ENCODE assay signal across 9 cellular contexts in the genomic region with DNA sequence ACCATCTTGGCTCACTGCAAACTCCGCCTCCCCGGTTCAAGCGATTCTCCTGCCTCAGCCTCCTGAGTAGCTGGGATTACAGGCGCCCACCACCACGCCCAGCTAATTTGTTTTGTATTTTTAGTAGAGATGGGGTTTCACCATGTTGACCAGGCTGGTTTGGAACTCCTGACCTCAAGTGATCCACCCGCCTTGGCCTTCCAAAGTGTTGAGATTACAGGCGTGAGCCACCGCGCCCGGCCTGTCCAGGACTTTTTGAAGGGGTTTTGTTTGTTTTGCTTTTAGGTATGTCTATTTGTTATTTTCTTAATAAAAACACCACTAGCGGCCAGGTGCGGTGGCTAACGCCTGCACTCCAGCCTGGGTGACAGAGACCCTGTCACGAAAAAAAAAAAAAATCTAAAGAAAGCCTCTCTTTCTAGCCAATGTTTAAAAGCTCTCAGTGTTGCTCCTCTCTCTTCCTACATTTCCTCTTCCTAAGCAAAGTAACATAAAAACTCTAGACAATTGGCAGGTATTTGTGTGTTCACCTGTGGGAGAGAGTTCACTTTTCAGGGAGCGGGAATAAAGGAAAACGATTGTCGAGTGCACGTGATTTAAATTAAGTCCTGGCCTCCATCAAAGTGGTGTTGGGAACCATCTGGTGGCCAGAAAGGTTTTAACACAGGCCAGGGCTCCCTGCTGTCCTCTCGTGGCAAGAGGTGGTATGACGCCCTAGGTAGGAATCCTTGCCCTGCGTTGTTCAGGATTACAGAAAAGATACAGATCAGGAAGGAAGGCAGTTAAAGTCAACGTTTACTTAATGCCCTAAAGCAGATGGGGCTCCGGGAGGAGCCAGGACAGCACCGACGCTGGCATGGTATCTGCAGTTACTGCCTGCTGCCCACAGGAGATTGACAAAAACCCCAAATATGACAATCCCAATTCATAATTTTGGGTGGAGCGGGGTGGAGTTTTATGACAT. TPM values are rescaled to one million over a fixed set of nuclear protein-coding genes. Genes with fewer than 3 reads are reported as not detected.
DNase-seq lines count a peak whose midpoint lies in the region; ATAC-seq and TF ChIP-seq lines count a peak whose summit lies in the region.
"Had no signal": no experiment of that assay in that cellular context is flagged by ENCODE, and none has a peak within 500 bp of the region (broad histone marks: within the 10 kb centered on the region; RNA-seq: fewer than 3 reads in every experiment).

No MANE protein-coding gene starts in this region.

- peak; percentile 100 for TF ChIP-seq CTCF in CD4-positive, alpha-beta T cell (IDR thresholded peaks at IDR 0.05)
- TF ChIP-seq CTCF in lower leg skin (IDR thresholded peaks at IDR 0.05), result peak; percentile 96 to 100 (median 99)

- no peaks in the 10 kb centered on the region for H3K27me3 ChIP-seq in CD4-positive, alpha-beta T cell (ENCODE audit: control insufficient read depth, insufficient read depth, low read length)

- H3K4me3 ChIP-seq in lower leg skin (ENCODE audit: low read depth, poor library complexity, severe bottlenecking), result no peak overlapping the region

- POLR2A ChIA-PET in CD4-positive, alpha-beta T cell (lab: Charles Lee), result interaction anchor here (1.0 to 11.4 kb wide), 2 partner anchors 8 to 60 kb away, joined by 4 to 124 read pairs; a partner anchor contains a TSS

- H3K36me3 Mint-ChIP-seq in CD4-positive, alpha-beta T cell (ENCODE audit: low read depth), result no peaks in the 10 kb centered on the region
- H3K36me3 Mint-ChIP-seq in activated CD4-positive, alpha-beta T cell treated with anti-CD3 and anti-CD28 coated beads, Interleukin-2, amount 10 ng/mL, durations not matched to agents 24 days and 14 days (ENCODE audit: low read depth), result no peaks in the 10 kb centered on the region

- no peak overlapping the region for H3K27ac Mint-ChIP-seq in CD4-positive, alpha-beta T cell
- H3K27ac Mint-ChIP-seq in activated CD4-positive, alpha-beta T cell treated with anti-CD3 and anti-CD28 coated beads, Interleukin-2, amount 10 ng/mL, durations not matched to agents 24 days and 14 days, result peak overlapping the region; percentile 32
- H3K27ac Mint-ChIP-seq: dendritic cell treated with granulocyte-macrophage colony-stimulating factor and Interleukin-4, amounts not matched to agents 40 ng/mL and 50 ng/mL, for 4 days had no signal

- TF ChIP-seq POLR2A in lower leg skin (IDR thresholded peaks at IDR 0.05), result no peak

- CTCF ChIA-PET in CD4-positive, alpha-beta T cell (lab: Charles Lee), result interaction anchor here (0.6 to 2.9 kb wide), 23 partner anchors 9 to 486 kb away, joined by 3 to 17 read pairs (median 5); a partner anchor contains a TSS

- no peaks in the 10 kb centered on the region for H3K9me3 ChIP-seq in CD4-positive, alpha-beta T cell (ENCODE audit: control insufficient read depth, low read length)

- peak; percentile 100 for ATAC-seq in CD4-positive, alpha-beta T cell (ENCODE audit: poor library complexity)
- peak; percentile 90 for ATAC-seq in GM19438 (IDR thresholded peaks at IDR 0.05; ENCODE audit: low read depth, unreplicated experiment)
- ATAC-seq in HG03565 (IDR thresholded peaks at IDR 0.05; ENCODE audit: unreplicated experiment), result peak; percentile 90

- intact Hi-C loops in CD4-positive, alpha-beta T cell (cut with DNase I, micrococcal nuclease), result loop anchor here (1.0 to 5.0 kb wide), 8 partner anchors 74 to 323 kb away; a partner anchor contains a TSS
- intact Hi-C loops in activated CD4-positive, alpha-beta T cell treated with anti-CD3 and anti-CD28 coated beads, Interleukin-2, amount 10 ng/mL, durations not matched to agents 24 days and 14 days (cut with micrococcal nuclease), result loop anchor here (1.0 to 5.0 kb wide), 4 partner anchors 60 to 148 kb away; a partner anchor contains a TSS
- intact Hi-C loops in lower leg skin (cut with DNase I; ENCODE audit: low total_unique reads), result loop anchor here (10.0 kb wide), 2 partner anchors 100 to 320 kb away; no protein-coding TSS in a partner anchor

- H3K9me3 Mint-ChIP-seq in CD4-positive, alpha-beta T cell, result no peaks in the 10 kb centered on the region
- no peaks in the 10 kb centered on the region for H3K9me3 Mint-ChIP-seq in activated CD4-positive, alpha-beta T cell treated with anti-CD3 and anti-CD28 coated beads, Interleukin-2, amount 10 ng/mL, durations not matched to agents 24 days and 14 days
- H3K9me3 Mint-ChIP-seq: dendritic cell treated with granulocyte-macrophage colony-stimulating factor and Interleukin-4, amounts not matched to agents 40 ng/mL and 50 ng/mL, for 4 days had no signal

- H3K4me3 Mint-ChIP-seq in CD4-positive, alpha-beta T cell, result no peak overlapping the region
- peak overlapping the region; percentile 53 for H3K4me3 Mint-ChIP-seq in activated CD4-positive, alpha-beta T cell treated with anti-CD3 and anti-CD28 coated beads, Interleukin-2, amount 10 ng/mL, durations not matched to agents 24 days and 14 days
- H3K4me3 Mint-ChIP-seq: dendritic cell treated with granulocyte-macrophage colony-stimulating factor and Interleukin-4, amounts not matched to agents 40 ng/mL and 50 ng/mL, for 4 days had no signal

- H3K27me3 Mint-ChIP-seq in CD4-positive, alpha-beta T cell, result peaks cover 14% of the 10 kb centered on the region
- H3K27me3 Mint-ChIP-seq in activated CD4-positive, alpha-beta T cell treated with anti-CD3 and anti-CD28 coated beads, Interleukin-2, amount 10 ng/mL, durations not matched to agents 24 days and 14 days, result peaks cover 35% of the 10 kb centered on the region

- no peak overlapping the region for H3K27ac ChIP-seq in CD4-positive, alpha-beta T cell (ENCODE audit: low read depth, low read length)

- H3K4me1 Mint-ChIP-seq in CD4-positive, alpha-beta T cell (ENCODE audit: low read depth), result peaks cover 12% of the 10 kb centered on the region
- H3K4me1 Mint-ChIP-seq in activated CD4-positive, alpha-beta T cell treated with anti-CD3 and anti-CD28 coated beads, Interleukin-2, amount 10 ng/mL, durations not matched to agents 24 days and 14 days, result peaks cover 6% of the 10 kb centered on the region

- peak; percentile 73 to 85 (median 80) for DNase-seq in CD4-positive, alpha-beta T cell
- DNase-seq in NCI-H69 (lab: John Stamatoyannopoulos, UW) (peak; percentile 95), dedifferentiated amniotic fluid mesenchymal stem cell (ENCODE audit: extremely low spot score) (peak; percentile 91), lower leg skin (ENCODE audit: low spot score in 2 of 2) (peak; percentile 88 to 97)
- peak; percentile 95 for DNase-seq in activated CD4-positive, alpha-beta T cell treated with anti-CD3 and anti-CD28 coated beads, Interleukin-2, amount 10 ng/mL, durations not matched to agents 24 days and 14 days
- DNase-seq in stimulated activated CD8-positive, alpha-beta memory T cell treated with anti-CD3 and anti-CD28 coated beads, Interleukin-12 subunit alpha, Interleukin-12 subunit beta, amount 100 ng/mL, for 1 hour (ENCODE audit: low read depth), result peak; percentile 75

- 42 to 44% methylated on average over 26 of the region's 26 CpGs for WGBS in lower leg skin, 2 donors

RNA-seq across cellular contexts. Expression of a gene that starts 36.2 kb away (rescaled TPM):
- 1 to 10 TPM; 5.3 to 5.6 TPM for total RNA-seq in CD4-positive, alpha-beta T cell
- total RNA-seq in activated CD4-positive, alpha-beta T cell treated with anti-CD3 and anti-CD28 coated beads, Interleukin-2, amount 10 ng/mL, durations not matched to agents 24 days and 14 days, result 8.3 and 10.7 TPM in 2 replicates
- total RNA-seq in lower leg skin, result 10 to 100 TPM in 2 of 4 donors, 1 to 10 TPM in 2; 3.0 to 14.3 (median 10.8) TPM

RNA-seq across cellular contexts. Expression of a gene that starts 58.6 kb away (rescaled TPM):
- 10 to 100 TPM; 86.2 to 86.4 TPM for total RNA-seq in CD4-positive, alpha-beta T cell
- total RNA-seq in activated CD4-positive, alpha-beta T cell treated with anti-CD3 and anti-CD28 coated beads, Interleukin-2, amount 10 ng/mL, durations not matched to agents 24 days and 14 days, result 81.4 and 82.7 TPM in 2 replicates
- 100 to 1,000 TPM; 129 to 174 (median 169) TPM for total RNA-seq in lower leg skin
